Comparison of ENCODE assay signal across 15 cellular contexts in the genomic region with DNA sequence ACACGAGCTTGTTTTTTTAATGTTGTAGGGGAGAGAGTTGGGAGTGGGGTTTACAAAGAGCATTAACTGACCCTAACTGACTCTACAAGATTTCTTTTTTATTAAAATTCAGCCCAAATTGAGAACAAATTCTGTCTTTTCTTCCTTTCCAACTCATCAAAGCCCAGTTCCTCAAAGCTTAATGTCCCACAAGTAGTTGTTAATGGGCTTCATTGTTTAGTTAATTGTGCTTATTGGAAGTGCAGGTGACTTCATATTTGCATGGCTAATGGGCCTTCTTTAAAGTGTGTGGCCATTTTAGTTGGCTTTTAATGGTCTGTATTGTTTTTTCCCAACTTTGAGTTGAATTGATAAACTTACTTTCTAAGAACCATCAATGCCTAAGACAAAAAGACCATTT. TPM values are rescaled to one million over a fixed set of nuclear protein-coding genes. Genes with fewer than 3 reads are reported as not detected.
DNase-seq lines count a peak whose midpoint lies in the region; ATAC-seq and TF ChIP-seq lines count a peak whose summit lies in the region.
"Had no signal": no experiment of that assay in that cellular context is flagged by ENCODE, and none has a peak within 500 bp of the region (broad histone marks: within the 10 kb centered on the region; RNA-seq: fewer than 3 reads in every experiment).

No MANE protein-coding gene starts in this region.

- H2BK120ac ChIP-seq in H9 (ENCODE audit: low read depth, low read length, poor library complexity, severe bottlenecking) (no peak overlapping the region), mesendoderm (ENCODE audit: low read depth, low read length) (no peak overlapping the region)

- H2BK15ac ChIP-seq in H9 (ENCODE audit: low read depth, low read length) (no peak overlapping the region), mesendoderm (replicated peaks; ENCODE audit: low read depth) (no peak overlapping the region)

- H3K4me3 ChIP-seq in NT2/D1 (ENCODE audit: insufficient read length, low read depth) (no peak overlapping the region), mesendoderm (ENCODE audit: low read length) (no peak overlapping the region), spleen (no peak overlapping the region)
- H3K4me3 ChIP-seq: BLaER1 treated with 17β-estradiol and CSF1 and Interleukin-3, amounts not matched to agents 10 nM and 100 nM had no signal

- peaks cover 29% of the 10 kb centered on the region for H3K4me1 ChIP-seq in H9 (ENCODE audit: insufficient read depth, low read length)
- no peaks in the 10 kb centered on the region for H3K4me1 ChIP-seq in NT2/D1 (ENCODE audit: insufficient read depth, insufficient read length)
- no peaks in the 10 kb centered on the region for H3K4me1 ChIP-seq in mesendoderm (ENCODE audit: control insufficient read depth, low read depth, low read length)
- no peaks in the 10 kb centered on the region for H3K4me1 ChIP-seq in spleen

- no peak for TF ChIP-seq POLR2A in spleen (IDR thresholded peaks at IDR 0.05)

- H4K8ac ChIP-seq in H9 (replicated peaks; ENCODE audit: insufficient read length, low read depth, low read length) (no peak overlapping the region), mesendoderm (ENCODE audit: low read depth, low read length) (no peak overlapping the region)

- H3K27ac Mint-ChIP-seq in H9: peak overlapping the region in 2 of 3 experiments; percentile 40 to 51; a peak in 2 of 7 replicates

- no peak overlapping the region for H3K4me3 Mint-ChIP-seq in H9
- H3K4me3 Mint-ChIP-seq: CD4-positive, CD25-positive, alpha-beta regulatory T cell had no signal

- H3K9ac ChIP-seq in H9 (ENCODE audit: extremely low read depth, insufficient read length, low read length) (no peak overlapping the region), NT2/D1 (ENCODE audit: insufficient read length, low read depth) (no peak overlapping the region), mesendoderm (ENCODE audit: low read length) (no peak overlapping the region)
- H3K9ac ChIP-seq: BLaER1 treated with 17β-estradiol and CSF1 and Interleukin-3, amounts not matched to agents 10 nM and 100 nM had no signal

- TF ChIP-seq CTCF in H9 (conservative IDR thresholded peaks at IDR 0.05) (no peak), spleen (IDR thresholded peaks at IDR 0.05 in 8 of 11, conservative IDR thresholded peaks at IDR 0.05 in 3 of 11) (no peak)

- H2BK5ac ChIP-seq in H9 (ENCODE audit: insufficient read length, low read length): no peak overlapping the region
- no peak overlapping the region for H2BK5ac ChIP-seq in mesendoderm (ENCODE audit: low read length)

- H4K91ac ChIP-seq in H9 (ENCODE audit: insufficient read length, low read depth, low read length): no peak overlapping the region

- no peak overlapping the region for H3K23ac ChIP-seq in H9 (ENCODE audit: insufficient read length, low read depth, low read length)
- H3K23ac ChIP-seq in mesendoderm (ENCODE audit: low read length): no peak overlapping the region

- H3K79me1 ChIP-seq in H9 (ENCODE audit: insufficient read depth, low read depth, low read length, poor library complexity, severe bottlenecking) (no peaks in the 10 kb centered on the region), mesendoderm (ENCODE audit: low read length) (no peaks in the 10 kb centered on the region)

- H3K4me1 Mint-ChIP-seq in H9: peaks cover 56 to 60% of the 10 kb centered on the region in 2 experiments
- H3K4me1 Mint-ChIP-seq: CD4-positive, CD25-positive, alpha-beta regulatory T cell had no signal

- no peak overlapping the region for H4K5ac ChIP-seq in H9 (ENCODE audit: insufficient read length, low read depth, low read length)
- H4K5ac ChIP-seq in mesendoderm (ENCODE audit: low read length): no peak overlapping the region

- H4K20me1 ChIP-seq in H9 (ENCODE audit: control insufficient read depth, insufficient read depth, insufficient read length): no peaks in the 10 kb centered on the region
- H4K20me1 ChIP-seq: BLaER1 treated with 17β-estradiol and CSF1 and Interleukin-3, amounts not matched to agents 10 nM and 100 nM had no signal

- H3K27ac ChIP-seq in H9 (ENCODE audit: insufficient read length, low read depth, low read length) (peak overlapping the region; percentile 41), mesendoderm (ENCODE audit: low read depth, low read length) (no peak overlapping the region), spleen (no peak overlapping the region)
- H3K27ac ChIP-seq: BLaER1 treated with 17β-estradiol and CSF1 and Interleukin-3, amounts not matched to agents 10 nM and 100 nM had no signal

- H3T11ph ChIP-seq in H9 (ENCODE audit: low read length): no peak overlapping the region

- H3K36me3 Mint-ChIP-seq in H9 (ENCODE audit: insufficient read depth in 1 of 3, low read depth in 3 of 3): peaks cover 0 to 3% (median 0%) of the 10 kb centered on the region in 3 experiments; a peak in 1 of 7 replicates
- H3K36me3 Mint-ChIP-seq: CD4-positive, CD25-positive, alpha-beta regulatory T cell had no signal

- H3K23me2 ChIP-seq in H9 (ENCODE audit: insufficient read length, low read depth, low read length, poor library complexity, severe bottlenecking): no peaks in the 10 kb centered on the region

- H3K4me2 ChIP-seq in H9 (ENCODE audit: insufficient read depth, insufficient read length, low read length): peak overlapping the region; percentile 24
- no peak overlapping the region for H3K4me2 ChIP-seq in mesendoderm (ENCODE audit: low read length)
- H3K4me2 ChIP-seq: BLaER1 treated with 17β-estradiol and CSF1 and Interleukin-3, amounts not matched to agents 10 nM and 100 nM had no signal

- H3K56ac ChIP-seq in H9 (ENCODE audit: insufficient read length, low read depth, low read length): no peak overlapping the region
- H3K56ac ChIP-seq in mesendoderm (ENCODE audit: low read length): no peak overlapping the region

- no peak for ATAC-seq in GM19324 (IDR thresholded peaks at IDR 0.05; ENCODE audit: low FRiP score, unreplicated experiment)

- no CpG with 5 or more reads among the region's 1 CpG for whole genome bisulfite sequencing in H9 (ENCODE audit: extremely low coverage, insufficient read length, low lambda C conversion rate)
- WGBS in mesendoderm (ENCODE audit: extremely low coverage, insufficient coverage, low lambda C conversion rate): no CpG with 5 or more reads among the region's 1 CpG
- 32 to 89% (median 51%) methylated on average over 1 of the region's 1 CpG for WGBS in spleen, 5 donors

- H3K4ac ChIP-seq in H9 (ENCODE audit: low read depth, low read length) (no peak overlapping the region), mesendoderm (ENCODE audit: low read depth, low read length) (no peak overlapping the region)

- peaks cover 62% of the 10 kb centered on the region for H3K27me3 Mint-ChIP-seq in H9 (ENCODE audit: low read depth)
- H3K27me3 Mint-ChIP-seq: CD4-positive, CD25-positive, alpha-beta regulatory T cell had no signal

- DNase-seq in H9 (no peak), NT2/D1 (ENCODE audit: low read depth, low spot score) (peak; percentile 43), iPS DF 19.7 (ENCODE audit: low read depth, low spot score) (peak; percentile 63), mesendoderm (peak; percentile 42), spleen (no peak), SHP77 (lab: John Stamatoyannopoulos, UW) (no peak)
- DNase-seq in stimulated activated CD4-positive, alpha-beta T cell treated with anti-CD3 and anti-CD28 coated beads, Interleukin-4, amount 100 ng/mL, for 4 hours: no peak
- DNase-seq: ACHN; Calu3; CD4-positive, CD25-positive, alpha-beta regulatory T cell; DMS 273 treated with DMSO at 0.1 percent for 48 hours had no signal

- H2BK20ac ChIP-seq in H9 (ENCODE audit: low read depth, low read length, poor library complexity, severe bottlenecking): no peak overlapping the region

- no peaks in the 10 kb centered on the region for H3K9me3 Mint-ChIP-seq in H9

- H3K36me3 ChIP-seq in NT2/D1 (ENCODE audit: insufficient read depth, insufficient read length, low read length) (no peaks in the 10 kb centered on the region), mesendoderm (ENCODE audit: control insufficient read depth, insufficient read depth, low read length) (no peaks in the 10 kb centered on the region), spleen (no peaks in the 10 kb centered on the region)
- H3K36me3 ChIP-seq: BLaER1 treated with 17β-estradiol and CSF1 and Interleukin-3, amounts not matched to agents 10 nM and 100 nM had no signal

- H2AFZ ChIP-seq in H9 (ENCODE audit: low read length): no peak overlapping the region

- H3K9me3 ChIP-seq in H9 (ENCODE audit: control insufficient read depth, low read depth, low read length) (no peaks in the 10 kb centered on the region), NT2/D1 (ENCODE audit: insufficient read depth, low read length) (no peaks in the 10 kb centered on the region), spleen (no peaks in the 10 kb centered on the region)
- H3K9me3 ChIP-seq: BLaER1 treated with 17β-estradiol and CSF1 and Interleukin-3, amounts not matched to agents 10 nM and 100 nM had no signal

- H3K27me3 ChIP-seq in H9 (ENCODE audit: insufficient read depth, low read length) (no peaks in the 10 kb centered on the region; the same call in 1 of the 2 replicates), NT2/D1 (ENCODE audit: insufficient read depth, insufficient read length) (peaks cover 100% of the 10 kb centered on the region), mesendoderm (ENCODE audit: insufficient read depth, low read length, poor library complexity) (peaks cover 2% of the 10 kb centered on the region), spleen (replicated peaks in 1 of 7) (no peaks in the 10 kb centered on the region)
- H3K27me3 ChIP-seq: BLaER1 treated with 17β-estradiol and CSF1 and Interleukin-3, amounts not matched to agents 10 nM and 100 nM had no signal

- intact Hi-C loops in spleen (cut with DNase I; ENCODE audit: low total_unique reads): no loop called here

- H3K79me2 ChIP-seq in H9 (ENCODE audit: insufficient read depth, low read length) (no peaks in the 10 kb centered on the region), mesendoderm (ENCODE audit: control insufficient read depth, insufficient read depth, low read length) (no peaks in the 10 kb centered on the region)

- H3K18ac ChIP-seq in H9 (ENCODE audit: insufficient read length, low read depth, low read length): no peak overlapping the region
- no peak overlapping the region for H3K18ac ChIP-seq in mesendoderm (ENCODE audit: low read length)

- no peak overlapping the region for H2AK5ac ChIP-seq in H9 (ENCODE audit: insufficient read length, low read length)
- no peak overlapping the region for H2AK5ac ChIP-seq in mesendoderm (ENCODE audit: low read length)

- H2BK12ac ChIP-seq in H9 (ENCODE audit: insufficient read length, low read depth, low read length): no peak overlapping the region

- no peak overlapping the region for H3K14ac ChIP-seq in H9 (ENCODE audit: insufficient read depth, low read length)

RNA-seq across cellular contexts. Expression of gene MPPED2, which starts 39.8 kb away (rescaled TPM):
- total RNA-seq in H9 (2021) (2.6 and 4.7 TPM in 2 replicates), spleen (10 to 100 TPM in 3 of 7 donors, 1 to 10 TPM in 4; 3.0 to 14.6 (median 7.9) TPM)
- polyA plus RNA-seq in mesendoderm (2013, experiment 1 of 2): 1.3 TPM
- polyA plus RNA-seq in mesendoderm (2013, experiment 2 of 2): 1.1 TPM
- polyA plus RNA-seq in spleen: 1 to 10 TPM in 1 of 3 donors, under 1 TPM in 2; 0.72 to 1.7 (median 0.80) TPM
- total RNA-seq: A172, Calu3, HepG2 had no signal
- polyA plus RNA-seq: HepG2 had no signal

Comparison
In these comparisons a context has a peak if more than half of its experiments do, and no peak if none do; other contexts are left out.
1. DNase-seq: peak in NT2/D1 (single experiment), iPS DF 19.7 (single experiment) and mesendoderm (single experiment); none in H9 (single experiment), stimulated activated CD4-positive, alpha-beta T cell treated with anti-CD3 and anti-CD28 coated beads, Interleukin-4, amount 100 ng/mL, for 4 hours (0 of 2), spleen (single experiment) and SHP77 (0 of 2).